13 cellular contexts compared by ENCODE assay signal in the genomic region with DNA sequence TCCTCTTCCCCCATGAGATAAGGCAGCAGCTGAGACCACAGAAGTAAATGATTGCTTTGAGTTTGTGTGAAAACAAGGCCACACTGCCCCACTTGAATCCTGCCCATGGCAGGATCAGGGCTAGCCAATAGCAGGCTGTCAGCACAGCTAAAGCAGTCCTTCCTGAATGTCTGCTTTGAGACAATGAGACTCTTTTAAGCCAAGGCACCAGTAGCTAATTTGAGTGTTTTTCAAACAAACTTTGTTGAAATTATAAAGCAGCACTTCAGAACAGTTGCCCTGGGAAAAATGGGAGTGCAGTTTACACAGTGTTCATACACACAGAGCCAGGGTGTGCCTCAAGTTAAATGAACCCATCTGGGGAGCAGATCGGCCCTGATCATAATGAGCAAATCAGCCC.
A peak's percentile ranks its signal among the peaks of the same experiment; 100 is the strongest.
DNase-seq lines count a peak whose midpoint lies in the region; ATAC-seq lines count a peak whose summit lies in the region.
"Had no signal": no experiment of that assay in that cellular context is flagged by ENCODE, and none has a peak within 500 bp of the region (broad histone marks: within the 10 kb centered on the region; RNA-seq: fewer than 3 reads in every experiment).

No MANE protein-coding gene starts in this region.

- no peaks in the 10 kb centered on the region for H3K36me3 Mint-ChIP-seq in stimulated activated naive B cell treated with anti-CD40 and anti-IgM and Interleukin-4, amounts not matched to agents 10 μg/mL and 1 μg/mL and 100 μg/mL, for 72 hours

- no peak overlapping the region for H2BK5ac ChIP-seq in trophoblast cell (ENCODE audit: low read depth, low read length, poor library complexity)

- no peaks in the 10 kb centered on the region for H3K4me1 Mint-ChIP-seq in stimulated activated naive B cell treated with anti-CD40 and anti-IgM and Interleukin-4, amounts not matched to agents 10 μg/mL and 1 μg/mL and 100 μg/mL, for 72 hours
- H3K4me1 Mint-ChIP-seq: immature natural killer cell had no signal

- H4K8ac ChIP-seq in trophoblast cell (ENCODE audit: low read depth, low read length) = peak overlapping the region; percentile 65

- no peak overlapping the region for H3K9ac ChIP-seq in trophoblast cell (ENCODE audit: low read length)

- H2BK120ac ChIP-seq in trophoblast cell (ENCODE audit: insufficient read depth, low read length, poor library complexity) = no peak overlapping the region

- no peak overlapping the region for H3K4ac ChIP-seq in trophoblast cell (ENCODE audit: low read depth, low read length)

- H3K36me3 ChIP-seq in trophoblast cell (ENCODE audit: control insufficient read depth in 1 of 2, insufficient read depth in 2 of 2, low read length in 2 of 2) (no peaks in the 10 kb centered on the region), H7 (replicated peaks; ENCODE audit: control insufficient read depth, insufficient read depth, low read length) (no peaks in the 10 kb centered on the region)
- H3K36me3 ChIP-seq: brain microvascular endothelial cell, esophagus muscularis mucosa, thoracic aorta had no signal

- no peak overlapping the region for H3K27ac ChIP-seq in trophoblast cell (ENCODE audit: low read depth, low read length)
- H3K27ac ChIP-seq: brain microvascular endothelial cell, esophagus muscularis mucosa, RWPE1, thoracic aorta had no signal

- no peaks in the 10 kb centered on the region for H3K9me3 Mint-ChIP-seq in stimulated activated naive B cell treated with anti-CD40 and anti-IgM and Interleukin-4, amounts not matched to agents 10 μg/mL and 1 μg/mL and 100 μg/mL, for 72 hours

- no peaks in the 10 kb centered on the region for H3K79me2 ChIP-seq in trophoblast cell (ENCODE audit: control insufficient read depth, insufficient read depth, low read length, poor library complexity)

- no peaks in the 10 kb centered on the region for H3K79me1 ChIP-seq in trophoblast cell (ENCODE audit: low read length)

- H3K27ac Mint-ChIP-seq in stimulated activated naive B cell treated with anti-CD40 and anti-IgM and Interleukin-4, amounts not matched to agents 10 μg/mL and 1 μg/mL and 100 μg/mL, for 72 hours = no peak overlapping the region
- H3K27ac Mint-ChIP-seq: immature natural killer cell had no signal

- no CpG with 5 or more reads among the region's 1 CpG for WGBS in trophoblast cell (ENCODE audit: extremely low coverage, insufficient coverage, insufficient read length)

- no peak overlapping the region for H3K14ac ChIP-seq in trophoblast cell (ENCODE audit: low read length)

- H3K27me3 ChIP-seq in trophoblast cell (ENCODE audit: insufficient read depth, low read length) (no peaks in the 10 kb centered on the region), H7 (ENCODE audit: control insufficient read depth, insufficient read depth, low read length) (no peaks in the 10 kb centered on the region)
- H3K27me3 ChIP-seq: brain microvascular endothelial cell, esophagus muscularis mucosa had no signal

- ATAC-seq in GM18873 (IDR thresholded peaks at IDR 0.05; ENCODE audit: low FRiP score, unreplicated experiment) = peak; percentile 76
- no peak for ATAC-seq in stimulated activated naive B cell treated with anti-CD40 and anti-IgM and Interleukin-4, amounts not matched to agents 10 μg/mL and 1 μg/mL and 100 μg/mL, for 72 hours (replicated peaks)

- H3K9me3 ChIP-seq in trophoblast cell (ENCODE audit: insufficient read depth, low read depth, low read length) = no peaks in the 10 kb centered on the region
- H3K9me3 ChIP-seq: esophagus muscularis mucosa, thoracic aorta had no signal

- peak overlapping the region; percentile 45 for H2AFZ ChIP-seq in trophoblast cell (ENCODE audit: insufficient read depth, low read length, poor library complexity)

- peak overlapping the region; percentile 22 for H4K91ac ChIP-seq in trophoblast cell (ENCODE audit: low read depth, low read length)

- no peak overlapping the region for H4K12ac ChIP-seq in trophoblast cell (ENCODE audit: low read depth, low read length)

- no peak overlapping the region for H3K23ac ChIP-seq in trophoblast cell (ENCODE audit: low read length)

- peak overlapping the region; percentile 5 for H3K4me2 ChIP-seq in trophoblast cell (ENCODE audit: low read length)

- H3K27me3 Mint-ChIP-seq in stimulated activated naive B cell treated with anti-CD40 and anti-IgM and Interleukin-4, amounts not matched to agents 10 μg/mL and 1 μg/mL and 100 μg/mL, for 72 hours = no peaks in the 10 kb centered on the region

- DNase-seq in NCI-H1092 treated with DMSO at 0.1 percent for 48 hours (lab: John Stamatoyannopoulos, UW) (peak; percentile 61), globus pallidus (ENCODE audit: low spot score) (peak; percentile 8), trophoblast cell (no peak), H7 (no peak), NCI-H2227 treated with DMSO at 0.1 percent for 48 hours (lab: John Stamatoyannopoulos, UW) (no peak)
- DNase-seq in stimulated activated naive B cell treated with anti-CD40 and anti-IgM and Interleukin-4, amounts not matched to agents 10 μg/mL and 1 μg/mL and 100 μg/mL, for 72 hours = no peak
- DNase-seq in stimulated activated CD4-positive, alpha-beta T cell treated with anti-CD3 and anti-CD28 coated beads, Interleukin-1b, Interleukin-23, amount 100 ng/mL, for 48 hours = no peak
- DNase-seq: brain microvascular endothelial cell, immature natural killer cell had no signal

- no peak overlapping the region for H2AK5ac ChIP-seq in trophoblast cell (ENCODE audit: low read length)

- no peak overlapping the region for H2BK12ac ChIP-seq in trophoblast cell (ENCODE audit: low read length)

- H3K18ac ChIP-seq in trophoblast cell (ENCODE audit: low read length) = no peak overlapping the region

- peaks cover 0 to 3% of the 10 kb centered on the region in 2 experiments for H3K4me1 ChIP-seq in trophoblast cell (ENCODE audit: control insufficient read depth in 1 of 2, insufficient read depth in 2 of 2, low read length in 2 of 2)
- H3K4me1 ChIP-seq: esophagus muscularis mucosa had no signal

- H3K4me3 ChIP-seq in trophoblast cell (ENCODE audit: low read depth, low read length) (no peak overlapping the region), H7 (ENCODE audit: insufficient read depth, low read depth, low read length) (no peak overlapping the region)
- H3K4me3 ChIP-seq: esophagus muscularis mucosa, thoracic aorta had no signal

- no peak overlapping the region for H3K4me3 Mint-ChIP-seq in stimulated activated naive B cell treated with anti-CD40 and anti-IgM and Interleukin-4, amounts not matched to agents 10 μg/mL and 1 μg/mL and 100 μg/mL, for 72 hours
- H3K4me3 Mint-ChIP-seq: immature natural killer cell had no signal

Comparison
In these comparisons a context has a peak if more than half of its experiments do, and no peak if none do; other contexts are left out.
1. DNase-seq: peak in NCI-H1092 treated with DMSO at 0.1 percent for 48 hours (single experiment) and globus pallidus (single experiment); none in trophoblast cell (0 of 2), stimulated activated naive B cell treated with anti-CD40 and anti-IgM and Interleukin-4, amounts not matched to agents 10 μg/mL and 1 μg/mL and 100 μg/mL, for 72 hours (single experiment), H7 (single experiment), NCI-H2227 treated with DMSO at 0.1 percent for 48 hours (single experiment) and stimulated activated CD4-positive, alpha-beta T cell treated with anti-CD3 and anti-CD28 coated beads, Interleukin-1b, Interleukin-23, amount 100 ng/mL, for 48 hours (single experiment).